11 cellular contexts compared by ENCODE assay signal in genomic region chr19:15296353-15296752, GRCh38. TPM values are rescaled to one million over a fixed set of nuclear protein-coding genes. Genes with fewer than 3 reads are reported as not detected.
A peak's percentile ranks its signal among the peaks of the same experiment; 100 is the strongest.
DNase-seq lines count a peak whose midpoint lies in the region; ATAC-seq and TF ChIP-seq lines count a peak whose summit lies in the region.
"Had no signal": no experiment of that assay in that cellular context is flagged by ENCODE, and none has a peak within 500 bp of the region (broad histone marks: within the 10 kb centered on the region; RNA-seq: fewer than 3 reads in every experiment).

No MANE protein-coding gene starts in this region.

- intact Hi-C loops in activated CD8-positive, alpha-beta T cell treated with anti-CD3 and anti-CD28 coated beads for 36 hours (cut with micrococcal nuclease) = no loop called here
- intact Hi-C loops in tibial artery (cut with DNase I; ENCODE audit: low total_unique reads) = no loop called here

- H3K36me3 ChIP-seq in endodermal cell (ENCODE audit: control insufficient read depth, insufficient read depth, low read length) (peaks cover 8% of the 10 kb centered on the region), mesodermal cell (ENCODE audit: control insufficient read depth, insufficient read depth, low read length) (peaks cover 37% of the 10 kb centered on the region), tibial artery (no peaks in the 10 kb centered on the region)

- peaks cover 27% of the 10 kb centered on the region for H3K36me3 Mint-ChIP-seq in activated CD8-positive, alpha-beta T cell treated with anti-CD3 and anti-CD28 coated beads for 36 hours (ENCODE audit: low read depth)
- peaks cover 16% of the 10 kb centered on the region for H3K36me3 Mint-ChIP-seq in activated CD8-positive, alpha-beta T cell treated with anti-CD3 and anti-CD28 coated beads, Interleukin-2, amount 10 ng/mL, durations not matched to agents 7 days and 5 days (ENCODE audit: low read depth)
- peaks cover 12% of the 10 kb centered on the region for H3K36me3 Mint-ChIP-seq in endodermal cell (ENCODE audit: low read depth)

- H3K9me3 ChIP-seq in endodermal cell (ENCODE audit: control insufficient read depth, low read length) (no peaks in the 10 kb centered on the region), mesodermal cell (ENCODE audit: control insufficient read depth, low read length) (no peaks in the 10 kb centered on the region), tibial artery (no peaks in the 10 kb centered on the region)

- H3K4me1 ChIP-seq in endodermal cell (ENCODE audit: control insufficient read depth, insufficient read depth, low read length) = peaks cover 26% of the 10 kb centered on the region
- peaks cover 63% of the 10 kb centered on the region for H3K4me1 ChIP-seq in mesodermal cell (ENCODE audit: control insufficient read depth, insufficient read depth, low read length, poor library complexity, severe bottlenecking)
- peaks cover 9 to 99% (median 88%) of the 10 kb centered on the region in 4 donors for H3K4me1 ChIP-seq in tibial artery

- CTCF ChIA-PET in activated CD8-positive, alpha-beta T cell treated with anti-CD3 and anti-CD28 coated beads for 36 hours (lab: Charles Lee) = interaction anchor here (0.9 kb wide), 1 partner anchor 13 kb away, joined by 3 read pairs; no protein-coding TSS in a partner anchor
- CTCF ChIA-PET in activated CD8-positive, alpha-beta T cell treated with anti-CD3 and anti-CD28 coated beads, Interleukin-2, amount 10 ng/mL, durations not matched to agents 7 days and 5 days (lab: Charles Lee) = interaction anchor here (1.6 to 1.8 kb wide), 2 partner anchors 9 to 14 kb away, joined by 7 to 8 read pairs; no protein-coding TSS in a partner anchor

- no peak for ATAC-seq in activated CD8-positive, alpha-beta T cell treated with anti-CD3 and anti-CD28 coated beads for 36 hours
- ATAC-seq in activated CD8-positive, alpha-beta T cell treated with anti-CD3 and anti-CD28 coated beads, Interleukin-2, amount 10 ng/mL, durations not matched to agents 7 days and 5 days = no peak

- H3K9me3 Mint-ChIP-seq in activated CD8-positive, alpha-beta T cell treated with anti-CD3 and anti-CD28 coated beads for 36 hours = no peaks in the 10 kb centered on the region
- H3K9me3 Mint-ChIP-seq in activated CD8-positive, alpha-beta T cell treated with anti-CD3 and anti-CD28 coated beads, Interleukin-2, amount 10 ng/mL, durations not matched to agents 7 days and 5 days (ENCODE audit: insufficient read depth) = no peaks in the 10 kb centered on the region
- no peaks in the 10 kb centered on the region for H3K9me3 Mint-ChIP-seq in endodermal cell

- H3K9ac ChIP-seq in endodermal cell (ENCODE audit: extremely low read depth, low read length, poor library complexity, severe bottlenecking) = no peak overlapping the region

- WGBS in endodermal cell (ENCODE audit: insufficient coverage in 1 of 2, insufficient read length in 1 of 2), 2 experiments = 96 to 98% methylated on average over 6 to 10 of the region's 10 CpGs
- 96 to 99% methylated on average over 6 of the region's 10 CpGs for WGBS in mesodermal cell (ENCODE audit: insufficient coverage in 2 of 2), 2 experiments

- DNase-seq in activated CD8-positive, alpha-beta T cell treated with anti-CD3 and anti-CD28 coated beads for 36 hours = no peak
- no peak for DNase-seq in activated CD8-positive, alpha-beta T cell treated with anti-CD3 and anti-CD28 coated beads, Interleukin-2, amount 10 ng/mL, durations not matched to agents 7 days and 5 days
- no peak for DNase-seq in endodermal cell
- no peak for DNase-seq in tibial artery
- no peak for DNase-seq in D341Med (ENCODE audit: low spot score)
- DNase-seq in effector CD4-positive, alpha-beta T cell = no peak
- no peak for DNase-seq in mesenteric fat pad (ENCODE audit: low spot score)
- DNase-seq: NCI-H526; stimulated activated CD4-positive, alpha-beta T cell treated with anti-CD3 and anti-CD28 coated beads, Interleukin-4, amount 100 ng/mL, for 24 hours; T-helper 9 cell had no signal

- H3K4me3 ChIP-seq in endodermal cell (ENCODE audit: low read length) (no peak overlapping the region), mesodermal cell (ENCODE audit: extremely low read depth, insufficient read depth, low read length, poor library complexity, severe bottlenecking) (no peak overlapping the region), tibial artery (no peak overlapping the region)

- H3K27ac Mint-ChIP-seq in activated CD8-positive, alpha-beta T cell treated with anti-CD3 and anti-CD28 coated beads for 36 hours = peak overlapping the region; percentile 88
- H3K27ac Mint-ChIP-seq in activated CD8-positive, alpha-beta T cell treated with anti-CD3 and anti-CD28 coated beads, Interleukin-2, amount 10 ng/mL, durations not matched to agents 7 days and 5 days = no peak overlapping the region
- peak overlapping the region; percentile 78 for H3K27ac Mint-ChIP-seq in endodermal cell

- no peaks in the 10 kb centered on the region for H3K27me3 ChIP-seq in endodermal cell (ENCODE audit: control insufficient read depth, insufficient read depth, low read length, poor library complexity, severe bottlenecking)
- H3K27me3 ChIP-seq in tibial artery = no peaks in the 10 kb centered on the region

- TF ChIP-seq CTCF in activated CD8-positive, alpha-beta T cell treated with anti-CD3 and anti-CD28 coated beads for 36 hours (IDR thresholded peaks at IDR 0.05) = no peak
- TF ChIP-seq CTCF in endodermal cell (conservative IDR thresholded peaks at IDR 0.05) = no peak
- TF ChIP-seq CTCF in tibial artery (IDR thresholded peaks at IDR 0.05) = no peak

- H3K4me1 Mint-ChIP-seq in activated CD8-positive, alpha-beta T cell treated with anti-CD3 and anti-CD28 coated beads for 36 hours (ENCODE audit: low read depth) = peaks cover 96% of the 10 kb centered on the region
- peaks cover 86% of the 10 kb centered on the region for H3K4me1 Mint-ChIP-seq in activated CD8-positive, alpha-beta T cell treated with anti-CD3 and anti-CD28 coated beads, Interleukin-2, amount 10 ng/mL, durations not matched to agents 7 days and 5 days (ENCODE audit: low read depth)
- peaks cover 65% of the 10 kb centered on the region for H3K4me1 Mint-ChIP-seq in endodermal cell

- no peaks in the 10 kb centered on the region for H3K27me3 Mint-ChIP-seq in activated CD8-positive, alpha-beta T cell treated with anti-CD3 and anti-CD28 coated beads for 36 hours
- no peaks in the 10 kb centered on the region for H3K27me3 Mint-ChIP-seq in activated CD8-positive, alpha-beta T cell treated with anti-CD3 and anti-CD28 coated beads, Interleukin-2, amount 10 ng/mL, durations not matched to agents 7 days and 5 days (ENCODE audit: low read depth)
- H3K27me3 Mint-ChIP-seq in endodermal cell (ENCODE audit: insufficient read depth) = no peaks in the 10 kb centered on the region

- no peak overlapping the region for H3K27ac ChIP-seq in endodermal cell (ENCODE audit: low read depth, low read length)
- H3K27ac ChIP-seq in mesodermal cell (ENCODE audit: low read depth, low read length, severe bottlenecking) = peak overlapping the region; percentile 72
- peak overlapping the region; percentile 51 to 52 for H3K27ac ChIP-seq in tibial artery

- H3K4me3 Mint-ChIP-seq in activated CD8-positive, alpha-beta T cell treated with anti-CD3 and anti-CD28 coated beads for 36 hours = no peak overlapping the region
- no peak overlapping the region for H3K4me3 Mint-ChIP-seq in activated CD8-positive, alpha-beta T cell treated with anti-CD3 and anti-CD28 coated beads, Interleukin-2, amount 10 ng/mL, durations not matched to agents 7 days and 5 days
- no peak overlapping the region for H3K4me3 Mint-ChIP-seq in endodermal cell

- POLR2A ChIA-PET in activated CD8-positive, alpha-beta T cell treated with anti-CD3 and anti-CD28 coated beads for 36 hours (lab: Charles Lee) = interaction anchor here (0.7 to 2.2 kb wide), 3 partner anchors 12 to 41 kb away, joined by 3 to 10 read pairs (median 3); no protein-coding TSS in a partner anchor
- POLR2A ChIA-PET in activated CD8-positive, alpha-beta T cell treated with anti-CD3 and anti-CD28 coated beads, Interleukin-2, amount 10 ng/mL, durations not matched to agents 7 days and 5 days (lab: Charles Lee) = interaction anchor here (1.0 to 1.2 kb wide), 2 partner anchors 12 to 14 kb away, joined by 3 to 4 read pairs; no protein-coding TSS in a partner anchor

RNA-seq across cellular contexts. Expression of gene BRD4, which starts 36.0 kb away (rescaled TPM):
- total RNA-seq in activated CD8-positive, alpha-beta T cell treated with anti-CD3 and anti-CD28 coated beads for 36 hours = 10 to 100 TPM; 94.3 to 99.6 TPM
- total RNA-seq in activated CD8-positive, alpha-beta T cell treated with anti-CD3 and anti-CD28 coated beads, Interleukin-2, amount 10 ng/mL, durations not matched to agents 7 days and 5 days = 100 to 1,000 TPM; 102 to 108 TPM
- 100 to 1,000 TPM; 149 to 156 TPM for total RNA-seq in endodermal cell
- 79.3 TPM for polyA plus RNA-seq in endodermal cell (2013, experiment 1 of 2)
- polyA plus RNA-seq in endodermal cell (2013, experiment 2 of 2) = 80.9 TPM
- 66.2 TPM for polyA plus RNA-seq in mesodermal cell (2013, experiment 1 of 2)
- 63.1 TPM for polyA plus RNA-seq in mesodermal cell (2013, experiment 2 of 2)
- total RNA-seq in mesenteric fat pad = 96.3 TPM
